In genomic region chr19:3508771-3509535, GRCh38 we compare ENCODE assay signal across 1 cellular context.
TF ChIP-seq lines count a peak whose summit lies in the region.

No MANE protein-coding gene starts in this region.

TF ChIP-seq in H1, 55 proteins besides CTCF, POLR2A, EP300 and RAD21:
- TF ChIP-seq SAP30 (IDR thresholded peaks at IDR 0.05; ENCODE audit: insufficient read depth, insufficient replicate concordance, low read length), result no peak
- no peak for TF ChIP-seq CBX5 (IDR thresholded peaks at IDR 0.05; ENCODE audit: low read depth, low read length)
- no peak for TF ChIP-seq FOSL1 (IDR thresholded peaks at IDR 0.05; ENCODE audit: insufficient read depth, low read depth, low read length)
- TF ChIP-seq SIN3A (conservative IDR thresholded peaks at IDR 0.05 in 1 of 2, IDR thresholded peaks at IDR 0.05 in 1 of 2; ENCODE audit: low read depth in 1 of 2, low read length in 2 of 2), result no peak
- no peak for TF ChIP-seq JUND (IDR thresholded peaks at IDR 0.05; ENCODE audit: low read length)
- TF ChIP-seq ATF3 (IDR thresholded peaks at IDR 0.05; ENCODE audit: insufficient read depth, low read depth, low read length), result no peak
- no peak for TF ChIP-seq GTF2F1 (IDR thresholded peaks at IDR 0.05; ENCODE audit: borderline replicate concordance, low read depth, low read length)
- no peak for TF ChIP-seq CHD7 (IDR thresholded peaks at IDR 0.05; ENCODE audit: insufficient replicate concordance, low read length)
- no peak for TF ChIP-seq JUN (IDR thresholded peaks at IDR 0.05; ENCODE audit: low read depth, low read length)
- no peak for TF ChIP-seq KDM4A (IDR thresholded peaks at IDR 0.05; ENCODE audit: low read depth, low read length, severe bottlenecking)
- TF ChIP-seq CREB1 (IDR thresholded peaks at IDR 0.05), result no peak
- TF ChIP-seq KDM5A (IDR thresholded peaks at IDR 0.05; ENCODE audit: low read length), result no peak
- TF ChIP-seq KDM1A (IDR thresholded peaks at IDR 0.05; ENCODE audit: borderline replicate concordance, low read length), result no peak
- no peak for TF ChIP-seq TAF7 (optimal IDR thresholded peaks at IDR 0.05; ENCODE audit: borderline replicate concordance, low read depth, low read length)
- no peak for TF ChIP-seq BACH1 (IDR thresholded peaks at IDR 0.05; ENCODE audit: low read length)
- no peak for TF ChIP-seq RBBP5 (IDR thresholded peaks at IDR 0.05; ENCODE audit: borderline replicate concordance, low read depth, low read length)
